1 cellular context compared by ENCODE assay signal in the genomic region with DNA sequence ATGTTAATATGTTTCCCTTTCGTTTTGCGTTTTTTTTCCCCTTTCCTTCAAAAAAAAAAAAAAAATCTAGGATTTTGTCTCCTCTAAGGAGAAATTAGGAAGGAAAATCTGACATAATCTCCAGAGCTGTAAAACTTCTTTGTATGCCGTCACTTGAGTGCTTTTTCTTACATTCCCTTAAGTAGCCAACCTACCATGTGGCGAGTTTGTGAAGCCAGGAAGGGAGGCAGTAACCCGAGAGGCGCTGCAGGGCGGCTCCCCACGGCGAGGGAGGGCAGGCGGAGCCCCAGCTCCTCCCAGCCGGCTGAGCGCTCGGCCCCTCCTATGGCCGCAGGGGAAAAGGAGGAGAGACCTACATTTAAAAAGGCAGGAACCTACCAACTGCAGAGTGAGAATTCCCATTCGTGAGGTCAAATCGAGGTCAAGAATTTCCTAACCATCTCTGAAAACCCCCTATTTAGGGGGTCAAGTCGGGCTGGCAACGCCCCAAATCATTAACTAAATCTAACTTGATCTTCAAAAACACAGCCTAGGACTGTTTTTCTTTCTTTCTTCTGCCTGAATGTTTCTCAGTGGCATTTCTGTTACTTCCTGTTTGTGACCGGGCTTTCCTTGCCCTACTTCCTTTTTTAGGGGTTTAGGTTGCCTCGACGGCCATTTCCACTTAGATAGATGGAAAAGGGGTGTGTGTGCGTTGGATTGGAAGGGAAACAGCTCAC.
TF ChIP-seq lines count a peak whose summit lies in the region.

No MANE protein-coding gene starts in this region.

TF ChIP-seq in K562, 482 proteins besides CTCF, POLR2A, EP300 and RAD21 (continued from another document and continues in another):
- TF ChIP-seq, protein P1, sequence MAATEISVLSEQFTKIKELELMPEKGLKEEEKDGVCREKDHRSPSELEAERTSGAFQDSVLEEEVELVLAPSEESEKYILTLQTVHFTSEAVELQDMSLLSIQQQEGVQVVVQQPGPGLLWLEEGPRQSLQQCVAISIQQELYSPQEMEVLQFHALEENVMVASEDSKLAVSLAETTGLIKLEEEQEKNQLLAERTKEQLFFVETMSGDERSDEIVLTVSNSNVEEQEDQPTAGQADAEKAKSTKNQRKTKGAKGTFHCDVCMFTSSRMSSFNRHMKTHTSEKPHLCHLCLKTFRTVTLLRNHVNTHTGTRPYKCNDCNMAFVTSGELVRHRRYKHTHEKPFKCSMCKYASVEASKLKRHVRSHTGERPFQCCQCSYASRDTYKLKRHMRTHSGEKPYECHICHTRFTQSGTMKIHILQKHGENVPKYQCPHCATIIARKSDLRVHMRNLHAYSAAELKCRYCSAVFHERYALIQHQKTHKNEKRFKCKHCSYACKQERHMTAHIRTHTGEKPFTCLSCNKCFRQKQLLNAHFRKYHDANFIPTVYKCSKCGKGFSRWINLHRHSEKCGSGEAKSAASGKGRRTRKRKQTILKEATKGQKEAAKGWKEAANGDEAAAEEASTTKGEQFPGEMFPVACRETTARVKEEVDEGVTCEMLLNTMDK (IDR thresholded peaks at IDR 0.05; ENCODE audit: borderline replicate concordance, insufficient read depth, low read depth, low read length, poor library complexity, severe bottlenecking): no peak
- no peak for TF ChIP-seq ZNF431 (CRISPR knock-in tag; IDR thresholded peaks at IDR 0.05)
- TF ChIP-seq CBFA2T2 (conservative IDR thresholded peaks at IDR 0.05): no peak
- TF ChIP-seq, protein P2, sequence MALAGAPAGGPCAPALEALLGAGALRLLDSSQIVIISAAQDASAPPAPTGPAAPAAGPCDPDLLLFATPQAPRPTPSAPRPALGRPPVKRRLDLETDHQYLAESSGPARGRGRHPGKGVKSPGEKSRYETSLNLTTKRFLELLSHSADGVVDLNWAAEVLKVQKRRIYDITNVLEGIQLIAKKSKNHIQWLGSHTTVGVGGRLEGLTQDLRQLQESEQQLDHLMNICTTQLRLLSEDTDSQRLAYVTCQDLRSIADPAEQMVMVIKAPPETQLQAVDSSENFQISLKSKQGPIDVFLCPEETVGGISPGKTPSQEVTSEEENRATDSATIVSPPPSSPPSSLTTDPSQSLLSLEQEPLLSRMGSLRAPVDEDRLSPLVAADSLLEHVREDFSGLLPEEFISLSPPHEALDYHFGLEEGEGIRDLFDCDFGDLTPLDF (CRISPR knock-in tag; IDR thresholded peaks at IDR 0.05): no peak
- no peak for TF ChIP-seq NFATC3 (IDR thresholded peaks at IDR 0.05)
- TF ChIP-seq TAL1 (IDR thresholded peaks at IDR 0.05): no peak
- no peak for TF ChIP-seq CEBPB (tag; IDR thresholded peaks at IDR 0.05)
- TF ChIP-seq, protein P3, sequence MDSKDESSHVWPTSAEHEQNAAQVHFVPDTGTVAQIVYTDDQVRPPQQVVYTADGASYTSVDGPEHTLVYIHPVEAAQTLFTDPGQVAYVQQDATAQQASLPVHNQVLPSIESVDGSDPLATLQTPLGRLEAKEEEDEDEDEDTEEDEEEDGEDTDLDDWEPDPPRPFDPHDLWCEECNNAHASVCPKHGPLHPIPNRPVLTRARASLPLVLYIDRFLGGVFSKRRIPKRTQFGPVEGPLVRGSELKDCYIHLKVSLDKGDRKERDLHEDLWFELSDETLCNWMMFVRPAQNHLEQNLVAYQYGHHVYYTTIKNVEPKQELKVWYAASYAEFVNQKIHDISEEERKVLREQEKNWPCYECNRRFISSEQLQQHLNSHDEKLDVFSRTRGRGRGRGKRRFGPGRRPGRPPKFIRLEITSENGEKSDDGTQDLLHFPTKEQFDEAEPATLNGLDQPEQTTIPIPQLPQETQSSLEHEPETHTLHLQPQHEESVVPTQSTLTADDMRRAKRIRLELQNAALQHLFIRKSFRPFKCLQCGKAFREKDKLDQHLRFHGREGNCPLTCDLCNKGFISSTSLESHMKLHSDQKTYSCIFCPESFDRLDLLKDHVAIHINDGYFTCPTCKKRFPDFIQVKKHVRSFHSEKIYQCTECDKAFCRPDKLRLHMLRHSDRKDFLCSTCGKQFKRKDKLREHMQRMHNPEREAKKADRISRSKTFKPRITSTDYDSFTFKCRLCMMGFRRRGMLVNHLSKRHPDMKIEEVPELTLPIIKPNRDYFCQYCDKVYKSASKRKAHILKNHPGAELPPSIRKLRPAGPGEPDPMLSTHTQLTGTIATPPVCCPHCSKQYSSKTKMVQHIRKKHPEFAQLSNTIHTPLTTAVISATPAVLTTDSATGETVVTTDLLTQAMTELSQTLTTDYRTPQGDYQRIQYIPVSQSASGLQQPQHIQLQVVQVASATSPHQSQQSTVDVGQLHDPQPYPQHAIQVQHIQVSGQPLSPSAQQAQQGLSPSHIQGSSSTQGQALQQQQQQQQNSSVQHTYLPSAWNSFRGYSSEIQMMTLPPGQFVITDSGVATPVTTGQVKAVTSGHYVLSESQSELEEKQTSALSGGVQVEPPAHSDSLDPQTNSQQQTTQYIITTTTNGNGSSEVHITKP (IDR thresholded peaks at IDR 0.05; ENCODE audit: partially characterized antibody): peak; percentile 96
- no peak for TF ChIP-seq ZNF316 (IDR thresholded peaks at IDR 0.05)
- no peak for TF ChIP-seq RFX1 (IDR thresholded peaks at IDR 0.05)
- no peak for TF ChIP-seq POLR2B (IDR thresholded peaks at IDR 0.05; ENCODE audit: low read depth, partially characterized antibody)
- TF ChIP-seq XRCC3 (IDR thresholded peaks at IDR 0.05): no peak
- TF ChIP-seq, protein P4, sequence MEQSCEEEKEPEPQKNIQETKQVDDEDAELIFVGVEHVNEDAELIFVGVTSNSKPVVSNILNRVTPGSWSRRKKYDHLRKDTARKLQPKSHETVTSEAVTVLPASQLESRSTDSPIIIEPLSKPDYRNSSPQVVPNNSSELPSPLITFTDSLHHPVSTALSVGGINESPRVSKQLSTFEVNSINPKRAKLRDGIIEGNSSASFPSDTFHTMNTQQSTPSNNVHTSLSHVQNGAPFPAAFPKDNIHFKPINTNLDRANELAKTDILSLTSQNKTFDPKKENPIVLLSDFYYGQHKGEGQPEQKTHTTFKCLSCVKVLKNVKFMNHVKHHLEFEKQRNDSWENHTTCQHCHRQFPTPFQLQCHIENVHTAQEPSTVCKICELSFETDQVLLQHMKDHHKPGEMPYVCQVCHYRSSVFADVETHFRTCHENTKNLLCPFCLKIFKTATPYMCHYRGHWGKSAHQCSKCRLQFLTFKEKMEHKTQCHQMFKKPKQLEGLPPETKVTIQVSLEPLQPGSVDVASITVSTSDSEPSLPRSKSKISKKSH (CRISPR knock-in tag; IDR thresholded peaks at IDR 0.05): no peak
- TF ChIP-seq, protein P5, sequence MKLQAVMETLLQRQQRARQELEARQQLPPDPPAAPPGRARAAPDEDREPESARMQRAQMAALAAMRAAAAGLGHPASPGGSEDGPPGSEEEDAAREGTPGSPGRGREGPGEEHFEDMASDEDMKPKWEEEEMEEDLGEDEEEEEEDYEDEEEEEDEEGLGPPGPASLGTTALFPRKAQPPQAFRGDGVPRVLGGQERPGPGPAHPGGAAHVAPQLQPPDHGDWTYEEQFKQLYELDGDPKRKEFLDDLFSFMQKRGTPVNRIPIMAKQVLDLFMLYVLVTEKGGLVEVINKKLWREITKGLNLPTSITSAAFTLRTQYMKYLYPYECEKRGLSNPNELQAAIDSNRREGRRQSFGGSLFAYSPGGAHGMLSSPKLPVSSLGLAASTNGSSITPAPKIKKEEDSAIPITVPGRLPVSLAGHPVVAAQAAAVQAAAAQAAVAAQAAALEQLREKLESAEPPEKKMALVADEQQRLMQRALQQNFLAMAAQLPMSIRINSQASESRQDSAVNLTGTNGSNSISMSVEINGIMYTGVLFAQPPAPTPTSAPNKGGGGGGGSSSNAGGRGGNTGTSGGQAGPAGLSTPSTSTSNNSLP (IDR thresholded peaks at IDR 0.05; ENCODE audit: borderline replicate concordance, low read depth, low read length): no peak
- TF ChIP-seq, protein P6, sequence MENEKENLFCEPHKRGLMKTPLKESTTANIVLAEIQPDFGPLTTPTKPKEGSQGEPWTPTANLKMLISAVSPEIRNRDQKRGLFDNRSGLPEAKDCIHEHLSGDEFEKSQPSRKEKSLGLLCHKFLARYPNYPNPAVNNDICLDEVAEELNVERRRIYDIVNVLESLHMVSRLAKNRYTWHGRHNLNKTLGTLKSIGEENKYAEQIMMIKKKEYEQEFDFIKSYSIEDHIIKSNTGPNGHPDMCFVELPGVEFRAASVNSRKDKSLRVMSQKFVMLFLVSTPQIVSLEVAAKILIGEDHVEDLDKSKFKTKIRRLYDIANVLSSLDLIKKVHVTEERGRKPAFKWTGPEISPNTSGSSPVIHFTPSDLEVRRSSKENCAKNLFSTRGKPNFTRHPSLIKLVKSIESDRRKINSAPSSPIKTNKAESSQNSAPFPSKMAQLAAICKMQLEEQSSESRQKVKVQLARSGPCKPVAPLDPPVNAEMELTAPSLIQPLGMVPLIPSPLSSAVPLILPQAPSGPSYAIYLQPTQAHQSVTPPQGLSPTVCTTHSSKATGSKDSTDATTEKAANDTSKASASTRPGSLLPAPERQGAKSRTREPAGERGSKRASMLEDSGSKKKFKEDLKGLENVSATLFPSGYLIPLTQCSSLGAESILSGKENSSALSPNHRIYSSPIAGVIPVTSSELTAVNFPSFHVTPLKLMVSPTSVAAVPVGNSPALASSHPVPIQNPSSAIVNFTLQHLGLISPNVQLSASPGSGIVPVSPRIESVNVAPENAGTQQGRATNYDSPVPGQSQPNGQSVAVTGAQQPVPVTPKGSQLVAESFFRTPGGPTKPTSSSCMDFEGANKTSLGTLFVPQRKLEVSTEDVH (IDR thresholded peaks at IDR 0.05; ENCODE audit: low read depth, partially characterized antibody): no peak
- no peak for TF ChIP-seq HNRNPL (IDR thresholded peaks at IDR 0.05; ENCODE audit: low read depth, low read length)
- no peak for TF ChIP-seq ZNF174 (CRISPR knock-in tag; IDR thresholded peaks at IDR 0.05)
- no peak for TF ChIP-seq RCOR1 (IDR thresholded peaks at IDR 0.05; ENCODE audit: borderline replicate concordance in 1 of 2, low read depth in 2 of 2, low read length in 2 of 2)
- peak; percentile 17 for TF ChIP-seq HNRNPLL (IDR thresholded peaks at IDR 0.05; ENCODE audit: low read depth, low read length, poor library complexity, severe bottlenecking)
- TF ChIP-seq TSC22D4 (tag; IDR thresholded peaks at IDR 0.05): no peak
- TF ChIP-seq, protein P7, sequence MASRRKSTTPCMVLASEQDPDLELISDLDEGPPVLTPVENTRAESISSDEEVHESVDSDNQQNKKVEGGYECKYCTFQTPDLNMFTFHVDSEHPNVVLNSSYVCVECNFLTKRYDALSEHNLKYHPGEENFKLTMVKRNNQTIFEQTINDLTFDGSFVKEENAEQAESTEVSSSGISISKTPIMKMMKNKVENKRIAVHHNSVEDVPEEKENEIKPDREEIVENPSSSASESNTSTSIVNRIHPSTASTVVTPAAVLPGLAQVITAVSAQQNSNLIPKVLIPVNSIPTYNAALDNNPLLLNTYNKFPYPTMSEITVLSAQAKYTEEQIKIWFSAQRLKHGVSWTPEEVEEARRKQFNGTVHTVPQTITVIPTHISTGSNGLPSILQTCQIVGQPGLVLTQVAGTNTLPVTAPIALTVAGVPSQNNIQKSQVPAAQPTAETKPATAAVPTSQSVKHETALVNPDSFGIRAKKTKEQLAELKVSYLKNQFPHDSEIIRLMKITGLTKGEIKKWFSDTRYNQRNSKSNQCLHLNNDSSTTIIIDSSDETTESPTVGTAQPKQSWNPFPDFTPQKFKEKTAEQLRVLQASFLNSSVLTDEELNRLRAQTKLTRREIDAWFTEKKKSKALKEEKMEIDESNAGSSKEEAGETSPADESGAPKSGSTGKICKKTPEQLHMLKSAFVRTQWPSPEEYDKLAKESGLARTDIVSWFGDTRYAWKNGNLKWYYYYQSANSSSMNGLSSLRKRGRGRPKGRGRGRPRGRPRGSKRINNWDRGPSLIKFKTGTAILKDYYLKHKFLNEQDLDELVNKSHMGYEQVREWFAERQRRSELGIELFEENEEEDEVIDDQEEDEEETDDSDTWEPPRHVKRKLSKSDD (conservative IDR thresholded peaks at IDR 0.05; ENCODE audit: low read length): no peak
- no peak for TF ChIP-seq HDAC8 (tag; IDR thresholded peaks at IDR 0.05)
- TF ChIP-seq, protein P8, sequence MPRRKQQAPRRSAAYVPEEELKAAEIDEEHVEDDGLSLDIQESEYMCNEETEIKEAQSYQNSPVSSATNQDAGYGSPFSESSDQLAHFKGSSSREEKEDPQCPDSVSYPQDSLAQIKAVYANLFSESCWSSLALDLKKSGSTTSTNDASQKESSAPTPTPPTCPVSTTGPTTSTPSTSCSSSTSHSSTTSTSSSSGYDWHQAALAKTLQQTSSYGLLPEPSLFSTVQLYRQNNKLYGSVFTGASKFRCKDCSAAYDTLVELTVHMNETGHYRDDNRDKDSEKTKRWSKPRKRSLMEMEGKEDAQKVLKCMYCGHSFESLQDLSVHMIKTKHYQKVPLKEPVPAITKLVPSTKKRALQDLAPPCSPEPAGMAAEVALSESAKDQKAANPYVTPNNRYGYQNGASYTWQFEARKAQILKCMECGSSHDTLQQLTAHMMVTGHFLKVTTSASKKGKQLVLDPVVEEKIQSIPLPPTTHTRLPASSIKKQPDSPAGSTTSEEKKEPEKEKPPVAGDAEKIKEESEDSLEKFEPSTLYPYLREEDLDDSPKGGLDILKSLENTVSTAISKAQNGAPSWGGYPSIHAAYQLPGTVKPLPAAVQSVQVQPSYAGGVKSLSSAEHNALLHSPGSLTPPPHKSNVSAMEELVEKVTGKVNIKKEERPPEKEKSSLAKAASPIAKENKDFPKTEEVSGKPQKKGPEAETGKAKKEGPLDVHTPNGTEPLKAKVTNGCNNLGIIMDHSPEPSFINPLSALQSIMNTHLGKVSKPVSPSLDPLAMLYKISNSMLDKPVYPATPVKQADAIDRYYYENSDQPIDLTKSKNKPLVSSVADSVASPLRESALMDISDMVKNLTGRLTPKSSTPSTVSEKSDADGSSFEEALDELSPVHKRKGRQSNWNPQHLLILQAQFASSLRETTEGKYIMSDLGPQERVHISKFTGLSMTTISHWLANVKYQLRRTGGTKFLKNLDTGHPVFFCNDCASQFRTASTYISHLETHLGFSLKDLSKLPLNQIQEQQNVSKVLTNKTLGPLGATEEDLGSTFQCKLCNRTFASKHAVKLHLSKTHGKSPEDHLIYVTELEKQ (CRISPR knock-in tag; IDR thresholded peaks at IDR 0.05): no peak
- TF ChIP-seq, protein P9, sequence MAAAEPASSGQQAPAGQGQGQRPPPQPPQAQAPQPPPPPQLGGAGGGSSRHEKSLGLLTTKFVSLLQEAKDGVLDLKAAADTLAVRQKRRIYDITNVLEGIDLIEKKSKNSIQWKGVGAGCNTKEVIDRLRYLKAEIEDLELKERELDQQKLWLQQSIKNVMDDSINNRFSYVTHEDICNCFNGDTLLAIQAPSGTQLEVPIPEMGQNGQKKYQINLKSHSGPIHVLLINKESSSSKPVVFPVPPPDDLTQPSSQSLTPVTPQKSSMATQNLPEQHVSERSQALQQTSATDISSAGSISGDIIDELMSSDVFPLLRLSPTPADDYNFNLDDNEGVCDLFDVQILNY (CRISPR knock-in tag; IDR thresholded peaks at IDR 0.05): no peak
- TF ChIP-seq, protein P10, sequence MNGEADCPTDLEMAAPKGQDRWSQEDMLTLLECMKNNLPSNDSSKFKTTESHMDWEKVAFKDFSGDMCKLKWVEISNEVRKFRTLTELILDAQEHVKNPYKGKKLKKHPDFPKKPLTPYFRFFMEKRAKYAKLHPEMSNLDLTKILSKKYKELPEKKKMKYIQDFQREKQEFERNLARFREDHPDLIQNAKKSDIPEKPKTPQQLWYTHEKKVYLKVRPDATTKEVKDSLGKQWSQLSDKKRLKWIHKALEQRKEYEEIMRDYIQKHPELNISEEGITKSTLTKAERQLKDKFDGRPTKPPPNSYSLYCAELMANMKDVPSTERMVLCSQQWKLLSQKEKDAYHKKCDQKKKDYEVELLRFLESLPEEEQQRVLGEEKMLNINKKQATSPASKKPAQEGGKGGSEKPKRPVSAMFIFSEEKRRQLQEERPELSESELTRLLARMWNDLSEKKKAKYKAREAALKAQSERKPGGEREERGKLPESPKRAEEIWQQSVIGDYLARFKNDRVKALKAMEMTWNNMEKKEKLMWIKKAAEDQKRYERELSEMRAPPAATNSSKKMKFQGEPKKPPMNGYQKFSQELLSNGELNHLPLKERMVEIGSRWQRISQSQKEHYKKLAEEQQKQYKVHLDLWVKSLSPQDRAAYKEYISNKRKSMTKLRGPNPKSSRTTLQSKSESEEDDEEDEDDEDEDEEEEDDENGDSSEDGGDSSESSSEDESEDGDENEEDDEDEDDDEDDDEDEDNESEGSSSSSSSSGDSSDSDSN (IDR thresholded peaks at IDR 0.05; ENCODE audit: borderline replicate concordance in 1 of 2, low read depth in 2 of 2, low read length in 2 of 2): peak in 1 of 2 experiments; percentile 53; a peak in 1 of 4 replicates
- no peak for TF ChIP-seq TGIF2 (CRISPR knock-in tag; IDR thresholded peaks at IDR 0.05)
- TF ChIP-seq BACH1 (tag; IDR thresholded peaks at IDR 0.05): peak; percentile 60
